In the genomic region with DNA sequence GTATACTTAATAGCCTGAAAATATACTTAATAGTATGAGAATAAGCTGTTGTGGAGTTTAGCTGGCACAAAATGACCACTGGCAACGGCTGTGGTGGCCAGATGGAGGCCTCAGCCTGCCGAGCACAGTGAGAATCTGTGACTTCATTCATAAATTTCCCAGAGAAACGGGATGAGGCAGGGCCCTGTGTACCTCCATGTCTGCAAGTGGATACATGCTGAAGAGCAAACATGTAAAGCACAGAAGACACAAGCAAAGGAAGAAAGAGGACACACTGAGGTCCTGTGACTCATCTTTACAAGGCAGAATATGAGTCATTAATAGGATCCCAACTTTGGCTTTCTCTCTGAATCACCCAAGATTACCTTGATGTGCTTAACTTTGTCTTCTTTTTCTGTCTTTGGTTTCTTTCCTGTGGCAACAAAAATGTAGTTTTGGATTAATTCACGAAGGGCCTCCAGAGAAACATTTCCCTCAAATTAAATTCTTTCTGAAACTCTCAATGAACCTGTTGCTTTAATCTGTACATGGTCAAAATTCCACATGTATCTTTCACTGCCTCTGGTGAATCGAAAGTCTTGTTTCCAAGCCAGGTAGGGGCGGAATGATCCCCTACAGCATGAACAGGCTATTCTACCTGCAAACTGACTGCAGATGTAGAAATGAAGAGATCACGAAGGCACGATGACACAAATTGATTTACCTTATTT, we compare ENCODE assay signal across 1 cellular context.
TF ChIP-seq lines count a peak whose summit lies in the region.

No MANE protein-coding gene starts in this region.

TF ChIP-seq in GM23338, 12 proteins besides CTCF, POLR2A, EP300 and RAD21 (continued from another document):
- TF ChIP-seq, protein P1, sequence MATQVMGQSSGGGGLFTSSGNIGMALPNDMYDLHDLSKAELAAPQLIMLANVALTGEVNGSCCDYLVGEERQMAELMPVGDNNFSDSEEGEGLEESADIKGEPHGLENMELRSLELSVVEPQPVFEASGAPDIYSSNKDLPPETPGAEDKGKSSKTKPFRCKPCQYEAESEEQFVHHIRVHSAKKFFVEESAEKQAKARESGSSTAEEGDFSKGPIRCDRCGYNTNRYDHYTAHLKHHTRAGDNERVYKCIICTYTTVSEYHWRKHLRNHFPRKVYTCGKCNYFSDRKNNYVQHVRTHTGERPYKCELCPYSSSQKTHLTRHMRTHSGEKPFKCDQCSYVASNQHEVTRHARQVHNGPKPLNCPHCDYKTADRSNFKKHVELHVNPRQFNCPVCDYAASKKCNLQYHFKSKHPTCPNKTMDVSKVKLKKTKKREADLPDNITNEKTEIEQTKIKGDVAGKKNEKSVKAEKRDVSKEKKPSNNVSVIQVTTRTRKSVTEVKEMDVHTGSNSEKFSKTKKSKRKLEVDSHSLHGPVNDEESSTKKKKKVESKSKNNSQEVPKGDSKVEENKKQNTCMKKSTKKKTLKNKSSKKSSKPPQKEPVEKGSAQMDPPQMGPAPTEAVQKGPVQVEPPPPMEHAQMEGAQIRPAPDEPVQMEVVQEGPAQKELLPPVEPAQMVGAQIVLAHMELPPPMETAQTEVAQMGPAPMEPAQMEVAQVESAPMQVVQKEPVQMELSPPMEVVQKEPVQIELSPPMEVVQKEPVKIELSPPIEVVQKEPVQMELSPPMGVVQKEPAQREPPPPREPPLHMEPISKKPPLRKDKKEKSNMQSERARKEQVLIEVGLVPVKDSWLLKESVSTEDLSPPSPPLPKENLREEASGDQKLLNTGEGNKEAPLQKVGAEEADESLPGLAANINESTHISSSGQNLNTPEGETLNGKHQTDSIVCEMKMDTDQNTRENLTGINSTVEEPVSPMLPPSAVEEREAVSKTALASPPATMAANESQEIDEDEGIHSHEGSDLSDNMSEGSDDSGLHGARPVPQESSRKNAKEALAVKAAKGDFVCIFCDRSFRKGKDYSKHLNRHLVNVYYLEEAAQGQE (IDR thresholded peaks at IDR 0.05; ENCODE audit: unreplicated experiment), result no peak
- TF ChIP-seq POLR2AphosphoS5 (IDR thresholded peaks at IDR 0.05; ENCODE audit: low read depth) (no peak), EZH2phosphoT487 (IDR thresholded peaks at IDR 0.05; ENCODE audit: unreplicated experiment) (no peak)
- TF ChIP-seq, protein P2, sequence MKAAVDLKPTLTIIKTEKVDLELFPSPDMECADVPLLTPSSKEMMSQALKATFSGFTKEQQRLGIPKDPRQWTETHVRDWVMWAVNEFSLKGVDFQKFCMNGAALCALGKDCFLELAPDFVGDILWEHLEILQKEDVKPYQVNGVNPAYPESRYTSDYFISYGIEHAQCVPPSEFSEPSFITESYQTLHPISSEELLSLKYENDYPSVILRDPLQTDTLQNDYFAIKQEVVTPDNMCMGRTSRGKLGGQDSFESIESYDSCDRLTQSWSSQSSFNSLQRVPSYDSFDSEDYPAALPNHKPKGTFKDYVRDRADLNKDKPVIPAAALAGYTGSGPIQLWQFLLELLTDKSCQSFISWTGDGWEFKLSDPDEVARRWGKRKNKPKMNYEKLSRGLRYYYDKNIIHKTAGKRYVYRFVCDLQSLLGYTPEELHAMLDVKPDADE (IDR thresholded peaks at IDR 0.05), result no peak
